Comparison of ENCODE assay signal across 8 cellular contexts in genomic region chr1:177913762-177914540, GRCh38. TPM values are rescaled to one million over a fixed set of nuclear protein-coding genes. Genes with fewer than 3 reads are reported as not detected.
DNase-seq lines count a peak whose midpoint lies in the region; ATAC-seq and TF ChIP-seq lines count a peak whose summit lies in the region.

No MANE protein-coding gene starts in this region.

- no peak for TF ChIP-seq POLR2A in sigmoid colon (IDR thresholded peaks at IDR 0.05)

- H3K79me2 ChIP-seq in KMS-11 (ENCODE audit: insufficient read depth, low read depth): no peaks in the 10 kb centered on the region

- no peaks in the 10 kb centered on the region for H4K20me1 ChIP-seq in KMS-11 (ENCODE audit: insufficient read depth)

- H3K4me1 ChIP-seq in KMS-11 (ENCODE audit: low read depth, poor library complexity, severe bottlenecking) (no peaks in the 10 kb centered on the region), sigmoid colon (no peaks in the 10 kb centered on the region)

- H3K36me3 ChIP-seq in KMS-11 (ENCODE audit: insufficient read depth) (no peaks in the 10 kb centered on the region), WERI-Rb-1 (no peaks in the 10 kb centered on the region), sigmoid colon (no peaks in the 10 kb centered on the region)

- H3K4me3 ChIP-seq in KMS-11 (IDR thresholded peaks at IDR 0.05; ENCODE audit: insufficient read depth, low read depth, low read length): no peak overlapping the region
- no peak overlapping the region for H3K4me3 ChIP-seq in WERI-Rb-1 (ENCODE audit: low read depth, low read length)
- H3K4me3 ChIP-seq in sigmoid colon: no peak overlapping the region

- H3K27me3 ChIP-seq in KMS-11 (ENCODE audit: insufficient read depth, low read depth) (no peaks in the 10 kb centered on the region), WERI-Rb-1 (ENCODE audit: insufficient read depth, low read depth, severe bottlenecking) (no peaks in the 10 kb centered on the region), sigmoid colon (no peaks in the 10 kb centered on the region)

- no peaks in the 10 kb centered on the region for H3K9me3 ChIP-seq in WERI-Rb-1 (ENCODE audit: severe bottlenecking)
- H3K9me3 ChIP-seq in sigmoid colon: peaks cover 0 to 3% (median 0%) of the 10 kb centered on the region in 4 donors

- TF ChIP-seq CTCF in KMS-11 (conservative IDR thresholded peaks at IDR 0.05; ENCODE audit: low read depth, low read length): peak; percentile 66
- peak; percentile 93 for TF ChIP-seq CTCF in WERI-Rb-1 (IDR thresholded peaks at IDR 0.05; ENCODE audit: low read depth, low read length)
- peak in 1 of 4 experiments; percentile 5 for TF ChIP-seq CTCF in sigmoid colon (IDR thresholded peaks at IDR 0.05)

- H3K4me2 ChIP-seq in KMS-11: no peak overlapping the region

- intact Hi-C loops in sigmoid colon (cut with DNase I): no loop called here

- DNase-seq in COLO668 (lab: John Stamatoyannopoulos, UW; ENCODE audit: unreplicated experiment): peak; percentile 64
- peak; percentile 65 for DNase-seq in WERI-Rb-1
- DNase-seq in left kidney (ENCODE audit: low read depth, low spot score): peak; percentile 73
- DNase-seq in sigmoid colon: no peak

- ATAC-seq in GM18517 (IDR thresholded peaks at IDR 0.05; ENCODE audit: unreplicated experiment): no peak
- no peak for ATAC-seq in GM21737 (IDR thresholded peaks at IDR 0.05; ENCODE audit: unreplicated experiment)
- no peak for ATAC-seq in GM21619 (IDR thresholded peaks at IDR 0.05; ENCODE audit: unreplicated experiment)

- 28 to 37% methylated on average over 4 of the region's 4 CpGs for WGBS in sigmoid colon, 2 donors

- no peak for TF ChIP-seq EP300 in sigmoid colon (IDR thresholded peaks at IDR 0.05)

- H3K27ac ChIP-seq in KMS-11 (no peak overlapping the region), WERI-Rb-1 (no peak overlapping the region), sigmoid colon (no peak overlapping the region)

- no peak overlapping the region for H3K9ac ChIP-seq in KMS-11

- no peak overlapping the region for H2AFZ ChIP-seq in KMS-11 (ENCODE audit: low read depth)

RNA-seq across cellular contexts. Expression of gene SEC16B, which starts 55.9 kb away (rescaled TPM):
- 1 to 10 TPM; 1.8 to 5.8 (median 4.3) TPM for total RNA-seq in sigmoid colon
- polyA plus RNA-seq in sigmoid colon: 1 to 10 TPM; 1.6 to 4.1 (median 3.0) TPM
